In genomic region chr5:87127426-87127825, GRCh38 we compare ENCODE assay signal across 14 cellular contexts.
DNase-seq lines count a peak whose midpoint lies in the region; ATAC-seq and TF ChIP-seq lines count a peak whose summit lies in the region.
"Had no signal": no experiment of that assay in that cellular context is flagged by ENCODE, and none has a peak within 500 bp of the region (broad histone marks: within the 10 kb centered on the region; RNA-seq: fewer than 3 reads in every experiment).

No MANE protein-coding gene starts in this region.

- 69 to 88% methylated on average over 1 of the region's 1 CpG for WGBS in sigmoid colon, 2 donors

- ATAC-seq in SK-N-SH treated with all-trans-retinoic acid at 6 μM for 48 hours (peak; percentile 65), GM21360 (IDR thresholded peaks at IDR 0.05; ENCODE audit: unreplicated experiment) (no peak)
- ATAC-seq: Right ventricle myocardium inferior had no signal

- H3K9me3 ChIP-seq in sigmoid colon: no peaks in the 10 kb centered on the region
- H3K9me3 ChIP-seq: Caco-2 had no signal

- no peak for TF ChIP-seq POLR2A in sigmoid colon (IDR thresholded peaks at IDR 0.05)

- no peak overlapping the region for H3K4me3 ChIP-seq in fibroblast of pulmonary artery (replicated peaks; ENCODE audit: low read depth, low read length)
- H3K4me3 ChIP-seq in sigmoid colon: no peak overlapping the region

- DNase-seq in AG08395 (ENCODE audit: low spot score) (peak; percentile 41), H4 (ENCODE audit: low spot score) (peak; percentile 17), fibroblast of pulmonary artery (ENCODE audit: low read depth) (peak; percentile 34), sigmoid colon (no peak), NCI-H526 (lab: John Stamatoyannopoulos, UW) (no peak), cardiac septum (ENCODE audit: low spot score) (no peak)
- DNase-seq: aorta; Caco-2; erythroblast; NCI-H2081 treated with DMSO at 0.1 percent for 48 hours; stimulated activated CD4-positive, alpha-beta T cell treated with anti-CD3 and anti-CD28 coated beads, Interleukin-1b, Interleukin-23, amount 100 ng/mL, for 48 hours had no signal

- intact Hi-C loops in sigmoid colon (cut with DNase I) (no loop called here), cardiac septum (cut with DNase I) (no loop called here)

- TF ChIP-seq EP300 in sigmoid colon (IDR thresholded peaks at IDR 0.05): no peak

- TF ChIP-seq CTCF in fibroblast of pulmonary artery (IDR thresholded peaks at IDR 0.05; ENCODE audit: low read length, missing control alignments) (no peak), sigmoid colon (IDR thresholded peaks at IDR 0.05) (no peak)

- peaks cover 0 to 5% (median 0%) of the 10 kb centered on the region in 3 donors for H3K27me3 ChIP-seq in sigmoid colon

- H3K27ac ChIP-seq in sigmoid colon: no peak overlapping the region

- H3K36me3 ChIP-seq in sigmoid colon: no peaks in the 10 kb centered on the region

- H3K4me1 ChIP-seq in sigmoid colon: peaks cover 0 to 6% (median 2%) of the 10 kb centered on the region in 4 donors
- H3K4me1 ChIP-seq: Caco-2 had no signal

TF ChIP-seq in SK-N-SH treated with all-trans-retinoic acid at 6 μM for 48 hours, 23 proteins besides CTCF, POLR2A, EP300 and RAD21:
- TF ChIP-seq ZNF565 (CRISPR knock-in tag; conservative IDR thresholded peaks at IDR 0.05; ENCODE audit: low read depth) (no peak), BACH2 (CRISPR knock-in tag; IDR thresholded peaks at IDR 0.05; ENCODE audit: borderline replicate concordance) (no peak), GLIS3 (CRISPR knock-in tag; IDR thresholded peaks at IDR 0.05) (no peak), ESRRG (CRISPR knock-in tag; IDR thresholded peaks at IDR 0.05) (no peak), TCF4 (CRISPR knock-in tag; IDR thresholded peaks at IDR 0.05; ENCODE audit: borderline replicate concordance) (no peak), TSHZ2 (CRISPR knock-in tag; IDR thresholded peaks at IDR 0.05) (no peak), ZFP30 (CRISPR knock-in tag; IDR thresholded peaks at IDR 0.05) (no peak), TOX (CRISPR knock-in tag; IDR thresholded peaks at IDR 0.05; ENCODE audit: borderline replicate concordance) (no peak), POU6F1 (CRISPR knock-in tag; IDR thresholded peaks at IDR 0.05; ENCODE audit: borderline replicate concordance, low read depth) (no peak), OSR1 (CRISPR knock-in tag; IDR thresholded peaks at IDR 0.05) (no peak), ZFP3 (CRISPR knock-in tag; IDR thresholded peaks at IDR 0.05) (no peak)
- TF ChIP-seq, protein P1, sequence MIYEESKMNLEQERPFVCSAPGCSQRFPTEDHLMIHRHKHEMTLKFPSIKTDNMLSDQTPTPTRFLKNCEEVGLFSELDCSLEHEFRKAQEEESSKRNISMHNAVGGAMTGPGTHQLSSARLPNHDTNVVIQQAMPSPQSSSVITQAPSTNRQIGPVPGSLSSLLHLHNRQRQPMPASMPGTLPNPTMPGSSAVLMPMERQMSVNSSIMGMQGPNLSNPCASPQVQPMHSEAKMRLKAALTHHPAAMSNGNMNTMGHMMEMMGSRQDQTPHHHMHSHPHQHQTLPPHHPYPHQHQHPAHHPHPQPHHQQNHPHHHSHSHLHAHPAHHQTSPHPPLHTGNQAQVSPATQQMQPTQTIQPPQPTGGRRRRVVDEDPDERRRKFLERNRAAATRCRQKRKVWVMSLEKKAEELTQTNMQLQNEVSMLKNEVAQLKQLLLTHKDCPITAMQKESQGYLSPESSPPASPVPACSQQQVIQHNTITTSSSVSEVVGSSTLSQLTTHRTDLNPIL (CRISPR knock-in tag; IDR thresholded peaks at IDR 0.05; ENCODE audit: low read depth): no peak
TF ChIP-seq in SK-N-SH treated with all-trans-retinoic acid at 6 μM for 48 hours: peak in this region for 0.

Comparison
In these comparisons a context has a peak if more than half of its experiments do, and no peak if none do; other contexts are left out.
1. DNase-seq: peak in AG08395 (single experiment), H4 (single experiment) and fibroblast of pulmonary artery (single experiment); none in sigmoid colon (single experiment), NCI-H526 (0 of 2) and cardiac septum (single experiment).